ENCODE assay signal across 8 cellular contexts in the genomic region with DNA sequence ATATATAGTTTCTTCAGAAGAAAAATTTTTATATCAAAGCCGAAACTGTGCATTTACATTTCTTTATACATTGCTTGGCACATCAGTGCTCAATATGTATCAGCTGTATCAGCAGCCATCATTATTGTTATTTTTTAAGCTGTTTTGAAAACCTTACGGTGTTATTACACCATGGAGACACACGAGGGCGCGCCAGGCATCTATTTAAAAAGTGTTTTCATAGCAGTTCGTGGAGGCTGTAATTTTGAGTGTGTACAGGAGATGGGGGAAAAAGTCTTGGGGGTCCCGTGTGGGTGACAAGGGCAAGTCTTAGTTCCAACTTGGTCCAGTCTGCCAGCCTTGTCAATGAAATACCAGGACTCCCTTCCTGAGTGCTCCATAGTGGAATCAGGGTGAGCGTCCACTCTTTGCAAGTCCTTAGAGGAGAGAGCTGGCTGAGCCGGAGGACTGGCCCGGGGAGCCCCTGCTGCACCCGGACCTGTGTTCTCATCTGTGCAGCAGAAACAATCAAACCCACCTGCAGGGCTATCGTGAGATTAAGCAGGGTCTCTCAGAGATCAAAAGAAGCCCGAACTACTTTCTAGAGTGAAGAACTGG.
DNase-seq lines count a peak whose midpoint lies in the region; ATAC-seq and TF ChIP-seq lines count a peak whose summit lies in the region.

No MANE protein-coding gene starts in this region.

- peak; percentile 53 for DNase-seq in AG08395 (ENCODE audit: low spot score)
- peak; percentile 46 for DNase-seq in GM20000 (ENCODE audit: low spot score)
- peak; percentile 24 for DNase-seq in NCI-H446 treated with DMSO at 0.1 percent for 48 hours (lab: John Stamatoyannopoulos, UW)
- peak; percentile 27 to 33 for DNase-seq in activated CD4-positive, alpha-beta T cell treated with anti-CD3 and anti-CD28 coated beads, Interleukin-2, amount 50 U/mL, for 4 hours
- DNase-seq in effector memory CD8-positive, alpha-beta T cell: peak; percentile 15 to 27 (median 15)
- DNase-seq in middle frontal gyrus (ENCODE audit: extremely low spot score, low spot score): peak; percentile 49
- peak; percentile 27 to 45 for DNase-seq in stimulated activated naive CD8-positive, alpha-beta T cell treated with anti-CD3 and anti-CD28 coated beads, Interleukin-15, amount 100 ng/mL, for 72 hours

- no peaks in the 10 kb centered on the region for H3K36me3 Mint-ChIP-seq in effector memory CD8-positive, alpha-beta T cell (ENCODE audit: insufficient read depth)

- peaks cover 30 to 45% of the 10 kb centered on the region in 2 donors for H3K27me3 Mint-ChIP-seq in effector memory CD8-positive, alpha-beta T cell
- H3K27me3 Mint-ChIP-seq in stimulated activated naive CD8-positive, alpha-beta T cell treated with anti-CD3 and anti-CD28 coated beads, Interleukin-15, amount 100 ng/mL, for 72 hours: peaks cover 42% of the 10 kb centered on the region

- peak; percentile 63 for TF ChIP-seq CTCF in GM20000 (IDR thresholded peaks at IDR 0.05; ENCODE audit: extremely low read depth, missing control alignments)

- H3K4me1 Mint-ChIP-seq in effector memory CD8-positive, alpha-beta T cell (ENCODE audit: low read depth in 2 of 2): peaks cover 0 to 2% of the 10 kb centered on the region in 2 donors
- peaks cover 5% of the 10 kb centered on the region for H3K4me1 Mint-ChIP-seq in stimulated activated naive CD8-positive, alpha-beta T cell treated with anti-CD3 and anti-CD28 coated beads, Interleukin-15, amount 100 ng/mL, for 72 hours

- no peaks in the 10 kb centered on the region for H3K9me3 Mint-ChIP-seq in effector memory CD8-positive, alpha-beta T cell
- H3K9me3 Mint-ChIP-seq in stimulated activated naive CD8-positive, alpha-beta T cell treated with anti-CD3 and anti-CD28 coated beads, Interleukin-15, amount 100 ng/mL, for 72 hours: no peaks in the 10 kb centered on the region

- no peak overlapping the region for H3K27ac Mint-ChIP-seq in effector memory CD8-positive, alpha-beta T cell
- no peak overlapping the region for H3K27ac Mint-ChIP-seq in stimulated activated naive CD8-positive, alpha-beta T cell treated with anti-CD3 and anti-CD28 coated beads, Interleukin-15, amount 100 ng/mL, for 72 hours

- H3K4me3 Mint-ChIP-seq in effector memory CD8-positive, alpha-beta T cell: no peak overlapping the region
- no peak overlapping the region for H3K4me3 Mint-ChIP-seq in stimulated activated naive CD8-positive, alpha-beta T cell treated with anti-CD3 and anti-CD28 coated beads, Interleukin-15, amount 100 ng/mL, for 72 hours

- no peak for ATAC-seq in effector memory CD8-positive, alpha-beta T cell (replicated peaks)
- no peak for ATAC-seq in stimulated activated naive CD8-positive, alpha-beta T cell treated with anti-CD3 and anti-CD28 coated beads, Interleukin-15, amount 100 ng/mL, for 72 hours
- ATAC-seq in HG02571 (IDR thresholded peaks at IDR 0.05; ENCODE audit: unreplicated experiment): no peak
